In the genomic region with DNA sequence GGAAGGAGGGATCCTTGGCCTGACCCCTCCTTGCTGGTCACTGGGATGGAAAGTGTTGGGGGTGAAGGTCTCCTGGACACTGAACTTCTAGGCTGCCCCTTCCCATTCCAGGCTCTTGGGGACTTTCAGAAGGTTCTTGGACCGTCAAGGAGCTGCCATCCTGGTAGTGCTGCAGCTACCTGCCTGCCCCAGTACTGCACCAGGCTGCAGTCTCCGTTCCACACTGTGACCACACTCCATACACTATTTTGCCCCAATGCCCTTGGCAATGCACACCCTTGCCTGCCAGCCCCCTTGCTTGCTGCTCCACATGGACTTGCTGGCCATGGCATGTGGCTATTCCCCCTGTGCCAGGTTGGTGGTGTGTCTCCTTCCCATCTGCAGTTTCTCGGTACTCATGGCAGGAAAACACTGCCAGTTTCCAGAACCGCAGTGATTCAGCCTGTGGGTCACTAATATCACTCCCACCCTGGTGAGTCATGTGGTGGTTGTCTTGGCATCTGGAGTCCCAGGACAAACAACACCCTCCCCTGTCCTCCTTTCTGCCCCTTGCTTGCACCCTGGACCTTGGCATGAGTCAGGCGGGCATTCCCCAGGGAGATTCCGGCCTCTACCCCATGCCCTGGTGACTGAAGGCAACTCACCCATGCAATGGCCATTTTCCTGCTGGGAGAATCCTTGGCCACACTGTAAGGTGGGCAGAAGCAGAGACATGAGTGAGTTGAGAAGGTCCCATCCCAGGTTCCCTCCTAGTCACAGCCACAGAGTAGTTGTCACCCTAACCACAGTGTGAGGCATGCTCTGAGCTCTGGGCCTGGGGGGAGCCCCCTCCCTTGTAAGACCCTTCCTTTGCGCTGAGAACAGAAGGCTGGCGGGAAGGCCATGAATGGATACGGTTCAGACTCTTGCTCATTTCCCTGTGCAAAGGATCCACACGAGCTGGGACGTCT, we compare ENCODE assay signal across 10 cellular contexts. TPM values are rescaled to one million over a fixed set of nuclear protein-coding genes. Genes with fewer than 3 reads are reported as not detected.
DNase-seq lines count a peak whose midpoint lies in the region; ATAC-seq and TF ChIP-seq lines count a peak whose summit lies in the region.
"Had no signal": no experiment of that assay in that cellular context is flagged by ENCODE, and none has a peak within 500 bp of the region (broad histone marks: within the 10 kb centered on the region; RNA-seq: fewer than 3 reads in every experiment).

No MANE protein-coding gene starts in this region.

- CTCF ChIA-PET in Panc1 (lab: Charles Lee): no interaction called here

- ATAC-seq in Panc1: peak; percentile 89
- no peak for ATAC-seq in GM21515 (IDR thresholded peaks at IDR 0.05; ENCODE audit: unreplicated experiment)
- ATAC-seq: left lobe of liver had no signal

- H3K9me3 ChIP-seq in Panc1 (ENCODE audit: control insufficient read depth, insufficient read depth, low read depth, low read length) (no peaks in the 10 kb centered on the region), endodermal cell (ENCODE audit: control insufficient read depth, low read length) (no peaks in the 10 kb centered on the region), prostate gland (no peaks in the 10 kb centered on the region)
- H3K9me3 ChIP-seq: breast epithelium had no signal

- H3K27me3 Mint-ChIP-seq in endodermal cell (ENCODE audit: insufficient read depth) (peaks cover 14% of the 10 kb centered on the region), nephron progenitor cell (ENCODE audit: low read depth, poor library complexity) (peaks cover 29% of the 10 kb centered on the region)

- no TSS peak for BruUV-seq in Panc1 (replicated peaks; lab: Mats Ljungman, UMichigan)

- no peak for TF ChIP-seq CTCF in Panc1 (IDR thresholded peaks at IDR 0.05)
- TF ChIP-seq CTCF in retinal pigment epithelial cell (conservative IDR thresholded peaks at IDR 0.05; ENCODE audit: low read depth, low read length): no peak
- no peak for TF ChIP-seq CTCF in endodermal cell (conservative IDR thresholded peaks at IDR 0.05)
- TF ChIP-seq CTCF in nephron progenitor cell (IDR thresholded peaks at IDR 0.05): no peak
- no peak for TF ChIP-seq CTCF in prostate gland (IDR thresholded peaks at IDR 0.05)

- H3K27me3 ChIP-seq in Panc1 (ENCODE audit: control insufficient read depth, insufficient read depth, low read length) (no peaks in the 10 kb centered on the region), endodermal cell (ENCODE audit: control insufficient read depth, insufficient read depth, low read length, poor library complexity, severe bottlenecking) (no peaks in the 10 kb centered on the region), prostate gland (replicated peaks; ENCODE audit: insufficient read depth) (no peaks in the 10 kb centered on the region)
- H3K27me3 ChIP-seq: breast epithelium had no signal

- no peak overlapping the region for H3K4me3 ChIP-seq in Panc1 (ENCODE audit: low read depth in 2 of 2, low read length in 2 of 2)
- no peak overlapping the region for H3K4me3 ChIP-seq in retinal pigment epithelial cell (ENCODE audit: low read length)
- H3K4me3 ChIP-seq in endodermal cell (ENCODE audit: low read length): no peak overlapping the region
- no peak overlapping the region for H3K4me3 ChIP-seq in prostate gland
- H3K4me3 ChIP-seq: breast epithelium had no signal

- H3K36me3 ChIP-seq in Panc1 (ENCODE audit: control insufficient read depth, insufficient read depth, low read length): no peaks in the 10 kb centered on the region
- no peaks in the 10 kb centered on the region for H3K36me3 ChIP-seq in endodermal cell (ENCODE audit: control insufficient read depth, insufficient read depth, low read length)
- H3K36me3 ChIP-seq in prostate gland: no peaks in the 10 kb centered on the region
- H3K36me3 ChIP-seq: breast epithelium had no signal

- WGBS in endodermal cell (ENCODE audit: insufficient coverage in 1 of 2, insufficient read length in 1 of 2), 2 experiments: 89 to 98% methylated on average over 8 to 11 of the region's 11 CpGs
- 77% methylated on average over 11 of the region's 11 CpGs for WGBS in prostate gland

- H3K27ac ChIP-seq in Panc1 (ENCODE audit: low read length): no peak overlapping the region
- H3K27ac ChIP-seq in epithelial cell of prostate: no peak overlapping the region
- no peak overlapping the region for H3K27ac ChIP-seq in endodermal cell (ENCODE audit: low read depth, low read length)
- H3K27ac ChIP-seq in prostate gland: no peak overlapping the region
- H3K27ac ChIP-seq: breast epithelium had no signal

- TF ChIP-seq POLR2A in prostate gland (IDR thresholded peaks at IDR 0.05): no peak

- H3K27ac Mint-ChIP-seq in endodermal cell (no peak overlapping the region), nephron progenitor cell (no peak overlapping the region)

- H3K9ac ChIP-seq in endodermal cell (ENCODE audit: extremely low read depth, low read length, poor library complexity, severe bottlenecking): no peak overlapping the region

- intact Hi-C loops in Panc1 (cut with micrococcal nuclease; ENCODE audit: unreplicated experiment): no loop called here
- intact Hi-C loops in prostate gland (cut with DNase I): no loop called here

- in situ Hi-C loops in Panc1 (cut with HindIII; ENCODE audit: low pct_unique_long_range_greater_than_20kb, low sequenced_read_pairs): no loop called here

- DNase-seq in GOT3 (lab: John Stamatoyannopoulos, UW) (peak; percentile 85), Panc1 (ENCODE audit: low read depth, low spot score) (peak; percentile 69), epithelial cell of prostate (ENCODE audit: low read depth, low spot score) (peak; percentile 92), retinal pigment epithelial cell (ENCODE audit: low read depth) (peak; percentile 87), endodermal cell (no peak), nephron progenitor cell (no peak), prostate gland (ENCODE audit: low spot score) (no peak)

- POLR2A ChIA-PET in Panc1 (lab: Charles Lee): no interaction called here

- H3K9me3 Mint-ChIP-seq in endodermal cell (no peaks in the 10 kb centered on the region), nephron progenitor cell (no peaks in the 10 kb centered on the region)

- H3K4me1 ChIP-seq in Panc1 (ENCODE audit: control insufficient read depth, insufficient read depth, low read length): peaks cover 13% of the 10 kb centered on the region
- H3K4me1 ChIP-seq in endodermal cell (ENCODE audit: control insufficient read depth, insufficient read depth, low read length): no peaks in the 10 kb centered on the region
- no peaks in the 10 kb centered on the region for H3K4me1 ChIP-seq in prostate gland (replicated peaks)
- H3K4me1 ChIP-seq: breast epithelium had no signal

- H3K36me3 Mint-ChIP-seq in endodermal cell (ENCODE audit: low read depth) (no peaks in the 10 kb centered on the region), nephron progenitor cell (ENCODE audit: low read depth) (no peaks in the 10 kb centered on the region)

- H3K4me3 Mint-ChIP-seq in endodermal cell (no peak overlapping the region), nephron progenitor cell (no peak overlapping the region)

- H3K4me1 Mint-ChIP-seq in endodermal cell (peaks cover 5% of the 10 kb centered on the region), nephron progenitor cell (peaks cover 30% of the 10 kb centered on the region)

RNA-seq across cellular contexts. Expression of gene GOLGA7B, which starts 32.8 kb away (rescaled TPM):
- total RNA-seq in Panc1 (2021; ENCODE audit: unreplicated experiment) (1.5 TPM), endodermal cell (under 1 TPM; 0.18 to 0.27 TPM), prostate gland (under 1 TPM; 0.23 TPM)
- 1.6 TPM for polyA plus RNA-seq in Panc1 (2012; ENCODE audit: insufficient read length)
- polyA plus RNA-seq in endodermal cell (2013, experiment 1 of 2): 0.11 TPM
- polyA plus RNA-seq in endodermal cell (2013, experiment 2 of 2): 0.12 TPM

Comparison
In these comparisons a context has a peak if more than half of its experiments do, and no peak if none do; other contexts are left out.
1. DNase-seq: peak in GOT3 (single experiment), Panc1 (single experiment), epithelial cell of prostate (single experiment) and retinal pigment epithelial cell (single experiment); none in endodermal cell (single experiment), nephron progenitor cell (single experiment) and prostate gland (single experiment).